Comparison of ENCODE assay signal across 1 cellular context in the genomic region with DNA sequence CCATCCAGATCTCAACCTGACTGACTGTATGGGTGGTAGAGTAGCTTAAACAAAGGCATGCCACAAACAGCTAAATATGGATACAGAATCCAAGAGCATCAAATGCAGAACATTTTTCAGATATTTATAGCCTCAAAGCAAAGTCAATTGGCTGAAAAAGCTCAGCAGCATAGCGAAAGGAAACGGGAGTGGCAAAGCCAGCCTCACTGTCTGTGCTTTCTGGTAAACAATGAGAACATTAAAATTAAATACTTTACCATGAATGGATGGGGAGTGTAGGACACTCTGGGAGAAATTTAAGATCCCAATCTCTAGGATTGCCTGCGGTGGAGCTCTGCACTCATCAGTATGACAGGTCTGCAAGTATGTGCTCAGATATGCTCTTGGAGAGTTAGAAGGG.
TF ChIP-seq lines count a peak whose summit lies in the region.

No MANE protein-coding gene starts in this region.

TF ChIP-seq in HEK293, 187 proteins besides CTCF, POLR2A, EP300 and RAD21 (continued from another document):
- TF ChIP-seq, protein P1, sequence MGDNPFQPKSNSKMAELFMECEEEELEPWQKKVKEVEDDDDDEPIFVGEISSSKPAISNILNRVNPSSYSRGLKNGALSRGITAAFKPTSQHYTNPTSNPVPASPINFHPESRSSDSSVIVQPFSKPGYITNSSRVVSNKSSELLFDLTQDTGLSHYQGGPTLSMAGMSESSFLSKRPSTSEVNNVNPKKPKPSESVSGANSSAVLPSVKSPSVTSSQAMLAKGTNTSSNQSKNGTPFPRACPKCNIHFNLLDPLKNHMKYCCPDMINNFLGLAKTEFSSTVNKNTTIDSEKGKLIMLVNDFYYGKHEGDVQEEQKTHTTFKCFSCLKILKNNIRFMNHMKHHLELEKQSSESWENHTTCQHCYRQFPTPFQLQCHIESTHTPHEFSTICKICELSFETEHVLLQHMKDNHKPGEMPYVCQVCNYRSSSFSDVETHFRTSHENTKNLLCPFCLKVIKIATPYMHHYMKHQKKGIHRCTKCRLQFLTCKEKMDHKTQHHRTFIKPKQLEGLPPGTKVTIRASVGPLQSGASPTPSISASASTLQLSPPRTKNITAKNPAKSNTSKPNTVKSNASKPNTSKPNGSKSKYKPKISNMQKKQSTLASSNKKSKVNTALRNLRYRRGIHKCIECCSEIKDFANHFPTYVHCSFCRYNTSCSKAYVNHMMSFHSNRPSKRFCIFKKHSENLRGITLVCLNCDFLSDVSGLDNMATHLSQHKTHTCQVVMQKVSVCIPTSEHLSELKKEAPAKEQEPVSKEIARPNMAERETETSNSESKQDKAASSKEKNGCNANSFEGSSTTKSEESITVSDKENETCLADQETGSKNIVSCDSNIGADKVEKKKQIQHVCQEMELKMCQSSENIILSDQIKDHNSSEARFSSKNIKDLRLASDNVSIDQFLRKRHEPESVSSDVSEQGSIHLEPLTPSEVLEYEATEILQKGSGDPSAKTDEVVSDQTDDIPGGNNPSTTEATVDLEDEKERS (tag by site-specific recombination; IDR thresholded peaks at IDR 0.05), result no peak
